ENCODE assay signal across 11 cellular contexts in the genomic region with DNA sequence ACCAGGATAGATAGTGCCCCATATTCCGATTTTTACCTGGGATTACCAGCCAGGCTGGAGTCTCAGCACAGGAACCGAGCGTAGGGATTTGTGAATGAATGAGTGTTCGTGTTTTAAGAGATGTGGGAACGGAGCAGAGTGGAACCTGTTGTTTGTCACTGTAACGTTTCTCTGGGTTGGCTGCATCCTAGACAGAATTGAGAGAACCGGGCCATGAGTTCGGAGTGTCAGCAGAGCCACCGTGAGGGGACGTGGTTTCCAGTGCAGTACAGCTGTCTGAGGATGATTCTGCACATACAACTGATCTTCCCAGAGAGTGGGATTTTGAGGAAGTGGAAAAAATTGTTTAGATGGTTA. TPM values are rescaled to one million over a fixed set of nuclear protein-coding genes. Genes with fewer than 3 reads are reported as not detected.
A peak's percentile ranks its signal among the peaks of the same experiment; 100 is the strongest.
DNase-seq lines count a peak whose midpoint lies in the region; ATAC-seq, FAIRE-seq and TF ChIP-seq lines count a peak whose summit lies in the region.
"Had no signal": no experiment of that assay in that cellular context is flagged by ENCODE, and none has a peak within 500 bp of the region (broad histone marks: within the 10 kb centered on the region; RNA-seq: fewer than 3 reads in every experiment).

No MANE protein-coding gene starts in this region.

- intact Hi-C loops in esophagus muscularis mucosa (cut with DNase I) (no loop called here), pancreas (cut with DNase I) (no loop called here)

- DNase-seq in CD1c-positive myeloid dendritic cell (ENCODE audit: extremely low spot score) (peak; percentile 10), Peyer's patch (no peak), esophagus muscularis mucosa (ENCODE audit: extremely low spot score) (no peak), pancreas (no peak), GF-D8 (lab: John Stamatoyannopoulos, UW) (no peak), GM12891 (ENCODE audit: insufficient read length, low spot score) (no peak), NCI-H69 (lab: John Stamatoyannopoulos, UW) (no peak)
- DNase-seq: activated effector memory CD4-positive, alpha-beta T cell treated with anti-CD3 and anti-CD28 coated beads, Interleukin-2, amount 50 U/mL, for 16 hours; NCI-H1694 had no signal

- peaks cover 0 to 13% of the 10 kb centered on the region in 2 donors for H3K27me3 ChIP-seq in Peyer's patch
- peaks cover 0 to 56% (median 8%) of the 10 kb centered on the region in 4 donors for H3K27me3 ChIP-seq in esophagus muscularis mucosa
- H3K27me3 ChIP-seq in pancreas = peaks cover 0 to 7% (median 0%) of the 10 kb centered on the region in 4 donors

- H3K4me1 ChIP-seq in Peyer's patch (peaks cover 0 to 6% (median 2%) of the 10 kb centered on the region in 4 donors), esophagus muscularis mucosa (peaks cover 7 to 25% (median 16%) of the 10 kb centered on the region in 4 donors), pancreas (no peaks in the 10 kb centered on the region)

- H3K27ac ChIP-seq in Peyer's patch (no peak overlapping the region), esophagus muscularis mucosa (replicated peaks in 1 of 4) (no peak overlapping the region), pancreas (no peak overlapping the region)
- H3K27ac ChIP-seq: SJSA1 had no signal

- H3K9me3 ChIP-seq in Peyer's patch (no peaks in the 10 kb centered on the region), esophagus muscularis mucosa (no peaks in the 10 kb centered on the region), pancreas (no peaks in the 10 kb centered on the region)
- H3K9me3 ChIP-seq: SJSA1 had no signal

- no peak for TF ChIP-seq CTCF in Peyer's patch (IDR thresholded peaks at IDR 0.05)
- no peak for TF ChIP-seq CTCF in esophagus muscularis mucosa (IDR thresholded peaks at IDR 0.05)
- TF ChIP-seq CTCF in pancreas (IDR thresholded peaks at IDR 0.05) = no peak

- TF ChIP-seq EP300 in esophagus muscularis mucosa (IDR thresholded peaks at IDR 0.05) = no peak

- H3K36me3 ChIP-seq in Peyer's patch (no peaks in the 10 kb centered on the region), esophagus muscularis mucosa (no peaks in the 10 kb centered on the region), pancreas (no peaks in the 10 kb centered on the region)
- H3K36me3 ChIP-seq: SJSA1 had no signal

- TF ChIP-seq POLR2A in Peyer's patch (IDR thresholded peaks at IDR 0.05) (no peak), esophagus muscularis mucosa (IDR thresholded peaks at IDR 0.05; ENCODE audit: low read depth) (no peak), GM12891 (IDR thresholded peaks at IDR 0.05; ENCODE audit: low read depth, low read length) (no peak)

- 34% methylated on average over 10 of the region's 10 CpGs for whole genome bisulfite sequencing in esophagus muscularis mucosa
- 25 to 35% methylated on average over 10 of the region's 10 CpGs for WGBS in pancreas, 2 donors

- H3K4me3 ChIP-seq in Peyer's patch (peak overlapping the region in 3 of 4 donors; percentile 44 to 65 (median 57)), esophagus muscularis mucosa (peak overlapping the region; percentile 59 to 75 (median 63)), pancreas (peak overlapping the region in 3 of 4 donors; percentile 31 to 63 (median 51))

- FAIRE-seq in pancreas (lab: Jason Lieb, UNC) = no peak
- no peak for FAIRE-seq in GM12891 (lab: Jason Lieb, UNC)

- peak in 3 of 4 donors; percentile 17 to 28 (median 18) for ATAC-seq in pancreas
- ATAC-seq in GM18520 (IDR thresholded peaks at IDR 0.05; ENCODE audit: unreplicated experiment) = no peak

TF ChIP-seq in GM12891, 5 proteins besides CTCF, POLR2A, EP300 and RAD21:
- TF ChIP-seq POU2F2 (IDR thresholded peaks at IDR 0.05; ENCODE audit: low read depth, low read length) (no peak), SPI1 (IDR thresholded peaks at IDR 0.05; ENCODE audit: low read depth, low read length) (no peak), TAF1 (IDR thresholded peaks at IDR 0.05; ENCODE audit: low read depth, low read length) (no peak), PAX5 (IDR thresholded peaks at IDR 0.05; ENCODE audit: insufficient read depth, low read length, severe bottlenecking) (no peak), POLR2AphosphoS5 (IDR thresholded peaks at IDR 0.05; ENCODE audit: low read depth, low read length) (no peak)

RNA-seq across cellular contexts. Expression of gene PDE8B, which starts 1.2 kb away (rescaled TPM):
- total RNA-seq in Peyer's patch = 1 to 10 TPM in 3 of 4 donors, under 1 TPM in 1; 0.94 to 3.1 (median 1.9) TPM
- total RNA-seq in esophagus muscularis mucosa = 1 to 10 TPM in 2 of 4 donors, under 1 TPM in 2; 0.83 to 7.1 (median 1.5) TPM
- total RNA-seq in pancreas = 1 to 10 TPM; 5.0 to 7.7 (median 6.9) TPM
- 10 to 100 TPM in 1 of 2 donors, 1 to 10 TPM in 1; 2.9 to 11.9 TPM for polyA plus RNA-seq in pancreas
- 0.26 TPM for polyA plus RNA-seq in GM12891 (2012; ENCODE audit: low read depth, missing spikeins)
- total RNA-seq: SJSA1 had no signal
